In genomic region chr10:133258818-133259602, GRCh38 we compare ENCODE assay signal across 8 cellular contexts. TPM values are rescaled to one million over a fixed set of nuclear protein-coding genes. Genes with fewer than 3 reads are reported as not detected.
DNase-seq lines count a peak whose midpoint lies in the region; ATAC-seq, FAIRE-seq and TF ChIP-seq lines count a peak whose summit lies in the region.

No MANE protein-coding gene starts in this region.

- peak overlapping the region; percentile 34 for H2AK5ac ChIP-seq in mesenchymal stem cell (ENCODE audit: low read length, severe bottlenecking)

- TF ChIP-seq CTCF in A549 (IDR thresholded peaks at IDR 0.05): no peak

- H3K9ac ChIP-seq in mesenchymal stem cell (ENCODE audit: low read length): peak overlapping the region; percentile 51

- peaks cover 0 to 3% of the 10 kb centered on the region in 2 experiments for H3K36me3 ChIP-seq in mesenchymal stem cell (ENCODE audit: control insufficient read depth in 1 of 2, insufficient read depth in 2 of 2, low read depth in 1 of 2, low read length in 2 of 2)

- no peak for FAIRE-seq in A549 (lab: Jason Lieb, UNC)

- peak overlapping the region in 1 of 2 experiments; percentile 27 for H3K23ac ChIP-seq in mesenchymal stem cell (ENCODE audit: low read length in 2 of 2)

- TF ChIP-seq EP300 in A549 (IDR thresholded peaks at IDR 0.05): no peak

- H2BK12ac ChIP-seq in mesenchymal stem cell (ENCODE audit: low read length in 2 of 2): peak overlapping the region; percentile 98

- H3K4me2 ChIP-seq in A549 (peak overlapping the region; percentile 78), mesenchymal stem cell (ENCODE audit: low read length, poor library complexity, severe bottlenecking) (no peak overlapping the region)

- 49% methylated on average over 12 of the region's 24 CpGs for WGBS in A549 (ENCODE audit: missing lambda C conversion rate)
- WGBS in mesenchymal stem cell: 26% methylated on average over 24 of the region's 24 CpGs

- peak overlapping the region; percentile 19 for H2BK5ac ChIP-seq in mesenchymal stem cell (ENCODE audit: low read depth, low read length, poor library complexity, severe bottlenecking)

- peaks cover 42% of the 10 kb centered on the region for H3K4me1 ChIP-seq in A549
- H3K4me1 ChIP-seq in mesenchymal stem cell (ENCODE audit: control insufficient read depth, insufficient read depth, low read depth, low read length): peaks cover 48% of the 10 kb centered on the region

- H3K9me3 ChIP-seq in A549: no peaks in the 10 kb centered on the region
- H3K9me3 ChIP-seq in mesenchymal stem cell (ENCODE audit: control insufficient read depth, low read length): no peaks in the 10 kb centered on the region

- H3K27ac ChIP-seq in A549 (peak overlapping the region; percentile 80 to 91), mesenchymal stem cell (ENCODE audit: low read length, poor library complexity, severe bottlenecking) (peak overlapping the region; percentile 91)

- no peaks in the 10 kb centered on the region for H3K27me3 ChIP-seq in mesenchymal stem cell (ENCODE audit: control insufficient read depth in 1 of 2, insufficient read depth in 1 of 2, low read length in 2 of 2)

- H2BK120ac ChIP-seq in mesenchymal stem cell (ENCODE audit: low read depth, low read length): peak overlapping the region; percentile 56

- H4K91ac ChIP-seq in mesenchymal stem cell (ENCODE audit: low read length): peak overlapping the region; percentile 98

- H3K4ac ChIP-seq in mesenchymal stem cell (ENCODE audit: low read depth in 1 of 2, low read length in 2 of 2): peak overlapping the region; percentile 86 to 87

- POLR2A ChIA-PET in A549 (lab: Yijun Ruan, JAX): interaction anchor here (1.1 kb wide), 1 partner anchor 49 kb away, joined by 3 read pairs; no protein-coding TSS in a partner anchor

- TF ChIP-seq POLR2A in A549 (IDR thresholded peaks at IDR 0.05; ENCODE audit: low read length): no peak

- peak overlapping the region; percentile 1 for H2AFZ ChIP-seq in mesenchymal stem cell (ENCODE audit: low read depth, low read length)

- H3K14ac ChIP-seq in mesenchymal stem cell (ENCODE audit: low read length in 2 of 2): peak overlapping the region in 1 of 2 experiments; percentile 93

- no peaks in the 10 kb centered on the region for H3K79me1 ChIP-seq in mesenchymal stem cell (replicated peaks; ENCODE audit: low read length, poor library complexity, severe bottlenecking)

- DNase-seq in A549 (ENCODE audit: low read depth in 1 of 2, low spot score in 1 of 2) (peak; percentile 77 to 88), KG1 (lab: John Stamatoyannopoulos, UW) (peak; percentile 92), mesenchymal stem cell (peak; percentile 99)
- peak; percentile 83 for DNase-seq in central memory CD4-positive, alpha-beta T cell
- peak; percentile 59 to 66 for DNase-seq in stimulated activated CD8-positive, alpha-beta memory T cell treated with anti-CD3 and anti-CD28 coated beads, Interleukin-2, amount 100 ng/mL, for 1 hour (ENCODE audit: low read depth in 2 of 2)

- H4K8ac ChIP-seq in mesenchymal stem cell (ENCODE audit: low read length): peak overlapping the region; percentile 93

- peak overlapping the region; percentile 92 to 94 for H3K18ac ChIP-seq in mesenchymal stem cell (ENCODE audit: low read depth in 1 of 2, low read length in 2 of 2)

- ATAC-seq in A549 (peak; percentile 7 to 28), HG03342 (IDR thresholded peaks at IDR 0.05; ENCODE audit: unreplicated experiment) (no peak), GM18858 (IDR thresholded peaks at IDR 0.05; ENCODE audit: unreplicated experiment) (no peak)
- peak; percentile 65 to 70 for ATAC-seq in activated CD4-positive, CD25-positive, alpha-beta regulatory T cell treated with anti-CD3 and anti-CD28 coated beads, Interleukin-2, amount 50 U/mL, for 24 hours

- peak overlapping the region; percentile 75 for H2BK15ac ChIP-seq in mesenchymal stem cell (ENCODE audit: low read depth, poor library complexity, severe bottlenecking)

- CTCF ChIA-PET in A549 (lab: Yijun Ruan, JAX): interaction anchor here (0.6 to 4.0 kb wide), 12 partner anchors 13 to 116 kb away, joined by 3 to 22 read pairs (median 5); no protein-coding TSS in a partner anchor

- TF ChIP-seq RAD21 in A549 (conservative IDR thresholded peaks at IDR 0.05 in 1 of 2, IDR thresholded peaks at IDR 0.05 in 1 of 2): no peak

- no peak overlapping the region for H3K4me3 ChIP-seq in A549
- H3K4me3 ChIP-seq in mesenchymal stem cell (ENCODE audit: insufficient read depth in 1 of 2, low read depth in 1 of 2, low read length in 2 of 2): no peak overlapping the region

TF ChIP-seq in A549, 52 proteins besides CTCF, POLR2A, EP300 and RAD21 (continues in another document):
- TF ChIP-seq NFE2L2 (conservative IDR thresholded peaks at IDR 0.05; ENCODE audit: low read length) (no peak), JUN (IDR thresholded peaks at IDR 0.05) (peak in 1 of 2 experiments; percentile 27; a peak in 1 of 5 replicates), NPAS2 (CRISPR knock-in tag; IDR thresholded peaks at IDR 0.05; ENCODE audit: borderline replicate concordance) (no peak), ZNF302 (CRISPR knock-in tag; IDR thresholded peaks at IDR 0.05) (no peak), RCOR1 (IDR thresholded peaks at IDR 0.05; ENCODE audit: low read depth, low read length) (no peak), TFCP2L1 (CRISPR knock-in tag; IDR thresholded peaks at IDR 0.05) (no peak), KDM5A (IDR thresholded peaks at IDR 0.05) (no peak), EHMT2 (IDR thresholded peaks at IDR 0.05; ENCODE audit: low read depth) (no peak), CHD2 (IDR thresholded peaks at IDR 0.05; ENCODE audit: low read length, partially characterized antibody) (no peak), HDAC2 (IDR thresholded peaks at IDR 0.05) (no peak), ZC3H11A (IDR thresholded peaks at IDR 0.05) (no peak), NR3C1 (IDR thresholded peaks at IDR 0.05) (no peak), POLR2AphosphoS2 (conservative IDR thresholded peaks at IDR 0.05; ENCODE audit: low read length) (no peak), KDM1A (IDR thresholded peaks at IDR 0.05; ENCODE audit: low read depth) (no peak), SMC3 (IDR thresholded peaks at IDR 0.05) (no peak), CBX2 (IDR thresholded peaks at IDR 0.05; ENCODE audit: borderline replicate concordance, low read depth) (no peak), RARB (CRISPR knock-in tag; IDR thresholded peaks at IDR 0.05) (no peak), HOXB5 (CRISPR knock-in tag; IDR thresholded peaks at IDR 0.05) (no peak), CBX8 (IDR thresholded peaks at IDR 0.05) (no peak), ZFP36 (IDR thresholded peaks at IDR 0.05; ENCODE audit: borderline replicate concordance, partially characterized antibody) (no peak), PHF8 (IDR thresholded peaks at IDR 0.05; ENCODE audit: borderline replicate concordance, low read depth) (no peak), CEBPB (IDR thresholded peaks at IDR 0.05) (peak in 1 of 2 experiments; percentile 25; a peak in 2 of 4 replicates), FOSL2 (IDR thresholded peaks at IDR 0.05) (peak; percentile 30; the same call in 1 of the 2 replicates), FOSL2 (CRISPR knock-in tag; IDR thresholded peaks at IDR 0.05) (peak; percentile 81)

RNA-seq across cellular contexts. Expression of gene ADAM8, which starts 17.7 kb away (rescaled TPM):
- polyA plus RNA-seq in A549 (2011; rRNA removed) (1.4 TPM in 2 replicates), A549 (2017; fragmentation: RNase III; extraction: RNeasy Plus Mini Kit Qiagen cat#74134 plus additional on column Dnase treatment) (4.1 to 5.2 TPM (median 4.4 TPM) in 3 replicates)
- polyA plus RNA-seq in A549 (2012; cell fraction: cytosol; rRNA removed): 2.2 and 4.0 TPM in 2 replicates
- polyA plus RNA-seq in A549 (2012; cell fraction: nucleus; rRNA removed): 39.8 and 45.3 TPM in 2 replicates
- polyA minus RNA-seq in A549 (2011; rRNA and poly(A)+ RNA removed): 0.66 and 1.2 TPM in 2 replicates
- 0.50 TPM for polyA plus RNA-seq in mesenchymal stem cell (2013, experiment 1 of 2)
- polyA plus RNA-seq in mesenchymal stem cell (2013, experiment 2 of 2): 0.41 TPM

RNA-seq across cellular contexts. Expression of gene VENTX, which starts 21.4 kb away (rescaled TPM):
- polyA plus RNA-seq in A549 (2011; rRNA removed) (not detected in 2 replicates), A549 (2017; fragmentation: RNase III; extraction: RNeasy Plus Mini Kit Qiagen cat#74134 plus additional on column Dnase treatment) (not detected in 3 replicates)
- not detected in 2 replicates for polyA plus RNA-seq in A549 (2012; cell fraction: cytosol; rRNA removed)
- polyA plus RNA-seq in A549 (2012; cell fraction: nucleus; rRNA removed): not detected in 2 replicates
- polyA minus RNA-seq in A549 (2011; rRNA and poly(A)+ RNA removed): not detected in 2 replicates
- not detected for polyA plus RNA-seq in mesenchymal stem cell (2013, experiment 1 of 2)
- polyA plus RNA-seq in mesenchymal stem cell (2013, experiment 2 of 2): not detected

RNA-seq across cellular contexts. Expression of gene UTF1, which starts 29.0 kb away (rescaled TPM):
- polyA plus RNA-seq in A549 (2011; rRNA removed) (not detected in 2 replicates), A549 (2017; fragmentation: RNase III; extraction: RNeasy Plus Mini Kit Qiagen cat#74134 plus additional on column Dnase treatment) (not detected in 3 replicates)
- polyA plus RNA-seq in A549 (2012; cell fraction: cytosol; rRNA removed): not detected in 2 replicates
- not detected in 2 replicates for polyA plus RNA-seq in A549 (2012; cell fraction: nucleus; rRNA removed)
- not detected in 2 replicates for polyA minus RNA-seq in A549 (2011; rRNA and poly(A)+ RNA removed)
- polyA plus RNA-seq in mesenchymal stem cell (2013, experiment 1 of 2): not detected
- polyA plus RNA-seq in mesenchymal stem cell (2013, experiment 2 of 2): not detected

RNA-seq across cellular contexts. Expression of gene TUBGCP2, which starts 49.7 kb away (rescaled TPM):
- polyA plus RNA-seq in A549 (2011; rRNA removed): 44.5 and 44.9 TPM in 2 replicates
- 35.7 and 43.6 TPM in 2 replicates for polyA plus RNA-seq in A549 (2012; cell fraction: cytosol; rRNA removed)
- 68.0 and 91.7 TPM in 2 replicates for polyA plus RNA-seq in A549 (2012; cell fraction: nucleus; rRNA removed)
- polyA plus RNA-seq in A549 (2017; fragmentation: RNase III; extraction: RNeasy Plus Mini Kit Qiagen cat#74134 plus additional on column Dnase treatment): 32.5 to 35.0 TPM (median 33.6 TPM) in 3 replicates
- polyA minus RNA-seq in A549 (2011; rRNA and poly(A)+ RNA removed): 57.5 and 75.3 TPM in 2 replicates
- polyA plus RNA-seq in mesenchymal stem cell (2013, experiment 1 of 2): 36.2 TPM
- polyA plus RNA-seq in mesenchymal stem cell (2013, experiment 2 of 2): 35.4 TPM

RNA-seq across cellular contexts. Expression of gene ZNF511, which starts 49.7 kb away (rescaled TPM):
- polyA plus RNA-seq in A549 (2011; rRNA removed): 39.4 and 40.2 TPM in 2 replicates
- 95.1 and 97.8 TPM in 2 replicates for polyA plus RNA-seq in A549 (2012; cell fraction: cytosol; rRNA removed)
- polyA plus RNA-seq in A549 (2012; cell fraction: nucleus; rRNA removed): 61.6 and 72.9 TPM in 2 replicates
- polyA plus RNA-seq in A549 (2017; fragmentation: RNase III; extraction: RNeasy Plus Mini Kit Qiagen cat#74134 plus additional on column Dnase treatment): 41.1 to 43.6 TPM (median 41.7 TPM) in 3 replicates
- 22.7 and 23.3 TPM in 2 replicates for polyA minus RNA-seq in A549 (2011; rRNA and poly(A)+ RNA removed)
- polyA plus RNA-seq in mesenchymal stem cell (2013, experiment 1 of 2): 17.8 TPM
- 17.9 TPM for polyA plus RNA-seq in mesenchymal stem cell (2013, experiment 2 of 2)

Comparison
In these comparisons a context has a peak if more than half of its experiments do, and no peak if none do; other contexts are left out.
1. ATAC-seq: peak in A549 (2 of 2) and activated CD4-positive, CD25-positive, alpha-beta regulatory T cell treated with anti-CD3 and anti-CD28 coated beads, Interleukin-2, amount 50 U/mL, for 24 hours (2 of 2); none in HG03342 (single experiment) and GM18858 (single experiment).
2. Peak in every context shown above with its lines, with median percentiles within 50 percentile points of each other: DNase-seq.